19 cellular contexts compared by ENCODE assay signal in the genomic region with DNA sequence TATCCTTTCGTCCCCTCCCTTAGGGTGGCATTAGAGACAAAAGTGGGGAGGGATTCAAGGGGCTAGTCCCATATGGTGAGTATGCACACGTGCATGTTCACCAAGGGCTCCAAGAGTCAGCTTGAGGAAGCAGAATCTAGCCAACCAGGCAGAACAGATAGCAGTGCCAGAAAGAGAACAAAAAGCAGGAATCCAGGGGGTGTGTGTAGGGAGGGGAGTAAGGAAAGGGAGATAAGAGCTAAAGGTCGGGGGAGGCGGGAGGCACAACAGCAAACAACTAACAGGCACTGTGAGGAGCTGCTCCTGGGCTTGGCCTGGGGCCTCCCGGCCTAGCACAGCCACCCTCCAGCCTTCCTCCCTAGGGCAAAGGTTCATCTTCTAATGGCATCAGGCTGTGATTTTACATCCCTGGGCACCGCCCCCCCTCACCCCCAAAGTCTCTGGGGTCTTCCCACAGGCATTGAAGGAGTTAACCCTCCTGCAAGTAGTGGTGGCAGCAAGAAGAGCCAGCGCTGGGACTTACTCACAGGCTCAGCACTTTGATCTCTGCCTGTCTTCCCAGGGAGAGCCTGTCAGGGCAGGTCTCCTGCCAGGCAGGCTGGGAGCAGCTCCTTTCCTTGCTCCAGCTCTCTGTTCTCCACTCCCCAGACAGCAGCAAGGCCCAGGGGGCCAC. TPM values are rescaled to one million over a fixed set of nuclear protein-coding genes. Genes with fewer than 3 reads are reported as not detected.
DNase-seq lines count a peak whose midpoint lies in the region; ATAC-seq, FAIRE-seq and TF ChIP-seq lines count a peak whose summit lies in the region.
"Had no signal": no experiment of that assay in that cellular context is flagged by ENCODE, and none has a peak within 500 bp of the region (broad histone marks: within the 10 kb centered on the region; RNA-seq: fewer than 3 reads in every experiment).

No MANE protein-coding gene starts in this region.

- H3K36me3 Mint-ChIP-seq in activated T-helper 17 cell treated with anti-CD3 and anti-CD28 coated beads, Interleukin-2, amount 50 U/mL, for 72 hours (ENCODE audit: low read depth): no peaks in the 10 kb centered on the region
- peaks cover 5% of the 10 kb centered on the region for H3K36me3 Mint-ChIP-seq in progenitor cell of endocrine pancreas (ENCODE audit: insufficient read depth)
- H3K36me3 Mint-ChIP-seq in activated T-helper 2 cell treated with anti-CD3 and anti-CD28 coated beads, Interferon-gamma antibody, Interleukin-2, Interleukin-4, amounts not matched to agents 10 μg/mL and 5 μg/mL and 100 μg/mL, durations not matched to agents 14 hours and 24 hours and 36 hours (ENCODE audit: low read depth): peaks cover 26% of the 10 kb centered on the region
- H3K36me3 Mint-ChIP-seq: brain had no signal

- DNase-seq in HPDE6-E6E7 (ENCODE audit: extremely low spot score) (peak; percentile 83), keratinocyte (ENCODE audit: low read depth, low spot score) (no peak), progenitor cell of endocrine pancreas (ENCODE audit: low spot score, unreplicated experiment) (no peak), NCI-H2171 (lab: John Stamatoyannopoulos, UW) (no peak), psoas muscle (no peak)
- no peak for DNase-seq in activated T-helper 2 cell treated with anti-CD3 and anti-CD28 coated beads, Interferon-gamma antibody, Interleukin-2, Interleukin-4, amounts not matched to agents 10 μg/mL and 5 μg/mL and 100 μg/mL, durations not matched to agents 14 hours and 24 hours and 36 hours (ENCODE audit: low spot score)
- DNase-seq: activated CD4-positive, alpha-beta memory T cell treated with anti-CD3 and anti-CD28 coated beads, Interleukin-2, amount 10 ng/mL, durations not matched to agents 7 days and 5 days; activated gamma-delta T cell; C1 segment of cervical spinal cord; DND-41; effector memory CD4-positive, alpha-beta T cell; MG63; NCI-H2107; SJCRH30; thyroid gland had no signal

- H3K4me1 Mint-ChIP-seq in activated T-helper 17 cell treated with anti-CD3 and anti-CD28 coated beads, Interleukin-2, amount 50 U/mL, for 72 hours: no peaks in the 10 kb centered on the region
- H3K4me1 Mint-ChIP-seq in progenitor cell of endocrine pancreas (ENCODE audit: low read depth): peaks cover 27% of the 10 kb centered on the region
- peaks cover 1% of the 10 kb centered on the region for H3K4me1 Mint-ChIP-seq in activated T-helper 2 cell treated with anti-CD3 and anti-CD28 coated beads, Interferon-gamma antibody, Interleukin-2, Interleukin-4, amounts not matched to agents 10 μg/mL and 5 μg/mL and 100 μg/mL, durations not matched to agents 14 hours and 24 hours and 36 hours (ENCODE audit: low read depth)
- H3K4me1 Mint-ChIP-seq: brain had no signal

- no peak for ATAC-seq in activated T-helper 17 cell treated with anti-CD3 and anti-CD28 coated beads, Interleukin-2, amount 50 U/mL, for 72 hours (replicated peaks)
- ATAC-seq in GM18907 (IDR thresholded peaks at IDR 0.05; ENCODE audit: unreplicated experiment) (no peak), psoas muscle (no peak)

- TF ChIP-seq CTCF in keratinocyte (optimal IDR thresholded peaks at IDR 0.05 in 1 of 3, IDR thresholded peaks at IDR 0.05 in 1 of 3, conservative IDR thresholded peaks at IDR 0.05 in 1 of 3; ENCODE audit: extremely low read depth in 1 of 3, insufficient read depth in 2 of 3, low read length in 3 of 3): no peak
- no peak for TF ChIP-seq CTCF in progenitor cell of endocrine pancreas (IDR thresholded peaks at IDR 0.05; ENCODE audit: unreplicated experiment)
- TF ChIP-seq CTCF in psoas muscle (IDR thresholded peaks at IDR 0.05): no peak

- peak overlapping the region; percentile 73 for H3K4me2 ChIP-seq in keratinocyte (ENCODE audit: control insufficient read depth, extremely low read depth, insufficient read depth, low read depth, low read length)

- intact Hi-C loops in activated T-helper 2 cell treated with anti-CD3 and anti-CD28 coated beads, Interferon-gamma antibody, Interleukin-2, Interleukin-4, amounts not matched to agents 10 μg/mL and 5 μg/mL and 100 μg/mL, durations not matched to agents 14 hours and 24 hours and 36 hours (cut with micrococcal nuclease): no loop called here
- intact Hi-C loops in psoas muscle (cut with DNase I): no loop called here

- H2AFZ ChIP-seq in keratinocyte (ENCODE audit: control insufficient read depth, low read length): no peak overlapping the region

- peak overlapping the region; percentile 10 for H3K27ac Mint-ChIP-seq in activated T-helper 17 cell treated with anti-CD3 and anti-CD28 coated beads, Interleukin-2, amount 50 U/mL, for 72 hours
- H3K27ac Mint-ChIP-seq in progenitor cell of endocrine pancreas: peak overlapping the region; percentile 76
- H3K27ac Mint-ChIP-seq in activated T-helper 2 cell treated with anti-CD3 and anti-CD28 coated beads, Interferon-gamma antibody, Interleukin-2, Interleukin-4, amounts not matched to agents 10 μg/mL and 5 μg/mL and 100 μg/mL, durations not matched to agents 14 hours and 24 hours and 36 hours: no peak overlapping the region
- H3K27ac Mint-ChIP-seq: activated CD4-positive, alpha-beta memory T cell treated with anti-CD3 and anti-CD28 coated beads, Interleukin-2, amount 10 ng/mL, durations not matched to agents 7 days and 5 days had no signal

- peaks cover 5% of the 10 kb centered on the region for H4K20me1 ChIP-seq in keratinocyte (ENCODE audit: control insufficient read depth, extremely low read depth, insufficient read depth, low read length)

- dilution Hi-C loops in keratinocyte (cut with MboI; ENCODE audit: extremely low pct_ligation_motif_present, low sequenced_read_pairs): no loop called here

- H3K4me3 ChIP-seq in keratinocyte (ENCODE audit: control insufficient read depth in 2 of 3, extremely low read depth in 1 of 3, insufficient read depth in 2 of 3, low read depth in 1 of 3, low read length in 3 of 3): peak overlapping the region in 2 of 3 experiments; percentile 27 to 31
- no peak overlapping the region for H3K4me3 ChIP-seq in psoas muscle
- H3K4me3 ChIP-seq: MG63, SJCRH30, thyroid gland had no signal

- peaks cover 4% of the 10 kb centered on the region for H3K9me1 ChIP-seq in keratinocyte (ENCODE audit: control insufficient read depth, extremely low read depth, insufficient read depth, low read length)

- H3K27me3 Mint-ChIP-seq in activated T-helper 17 cell treated with anti-CD3 and anti-CD28 coated beads, Interleukin-2, amount 50 U/mL, for 72 hours: no peaks in the 10 kb centered on the region
- no peaks in the 10 kb centered on the region for H3K27me3 Mint-ChIP-seq in progenitor cell of endocrine pancreas
- no peaks in the 10 kb centered on the region for H3K27me3 Mint-ChIP-seq in activated T-helper 2 cell treated with anti-CD3 and anti-CD28 coated beads, Interferon-gamma antibody, Interleukin-2, Interleukin-4, amounts not matched to agents 10 μg/mL and 5 μg/mL and 100 μg/mL, durations not matched to agents 14 hours and 24 hours and 36 hours (ENCODE audit: low read depth)
- H3K27me3 Mint-ChIP-seq: activated CD4-positive, alpha-beta memory T cell treated with anti-CD3 and anti-CD28 coated beads, Interleukin-2, amount 10 ng/mL, durations not matched to agents 7 days and 5 days had no signal

- peak; percentile 70 for FAIRE-seq in keratinocyte (lab: Jason Lieb, UNC)
- FAIRE-seq: frontal cortex had no signal

- peaks cover 30% of the 10 kb centered on the region for H3K4me1 ChIP-seq in keratinocyte (ENCODE audit: control insufficient read depth, extremely low read depth, insufficient read depth, low read length)
- no peaks in the 10 kb centered on the region for H3K4me1 ChIP-seq in psoas muscle
- H3K4me1 ChIP-seq: SJCRH30, thyroid gland had no signal

- no peaks in the 10 kb centered on the region for H3K9me3 Mint-ChIP-seq in activated T-helper 17 cell treated with anti-CD3 and anti-CD28 coated beads, Interleukin-2, amount 50 U/mL, for 72 hours
- H3K9me3 Mint-ChIP-seq in progenitor cell of endocrine pancreas (ENCODE audit: low read depth): no peaks in the 10 kb centered on the region
- no peaks in the 10 kb centered on the region for H3K9me3 Mint-ChIP-seq in activated T-helper 2 cell treated with anti-CD3 and anti-CD28 coated beads, Interferon-gamma antibody, Interleukin-2, Interleukin-4, amounts not matched to agents 10 μg/mL and 5 μg/mL and 100 μg/mL, durations not matched to agents 14 hours and 24 hours and 36 hours
- H3K9me3 Mint-ChIP-seq: activated CD4-positive, alpha-beta memory T cell treated with anti-CD3 and anti-CD28 coated beads, Interleukin-2, amount 10 ng/mL, durations not matched to agents 7 days and 5 days; brain had no signal

- H3K27ac ChIP-seq in keratinocyte (ENCODE audit: control insufficient read depth, insufficient read depth, low read length) (peak overlapping the region; percentile 44), psoas muscle (no peak overlapping the region)
- H3K27ac ChIP-seq: SJCRH30, thyroid gland had no signal

- H3K9ac ChIP-seq in keratinocyte (ENCODE audit: control insufficient read depth, extremely low read depth, insufficient read depth, low read length): peak overlapping the region; percentile 25

- peaks cover 20% of the 10 kb centered on the region for H3K79me2 ChIP-seq in keratinocyte (ENCODE audit: control insufficient read depth, insufficient read depth, low read length)

- H3K9me3 ChIP-seq in keratinocyte (ENCODE audit: control insufficient read depth, low read depth, low read length) (no peaks in the 10 kb centered on the region), psoas muscle (no peaks in the 10 kb centered on the region)
- H3K9me3 ChIP-seq: MG63, SJCRH30, thyroid gland had no signal

- no peaks in the 10 kb centered on the region for H3K27me3 ChIP-seq in keratinocyte (ENCODE audit: control insufficient read depth, extremely low read depth, insufficient read depth, low read length)
- H3K27me3 ChIP-seq in psoas muscle (ENCODE audit: insufficient read depth in 3 of 3, low read length in 2 of 3): no peaks in the 10 kb centered on the region
- H3K27me3 ChIP-seq: MG63, thyroid gland had no signal

- no peak overlapping the region for H3K4me3 Mint-ChIP-seq in activated T-helper 17 cell treated with anti-CD3 and anti-CD28 coated beads, Interleukin-2, amount 50 U/mL, for 72 hours
- peak overlapping the region; percentile 23 for H3K4me3 Mint-ChIP-seq in progenitor cell of endocrine pancreas (ENCODE audit: low read depth)
- no peak overlapping the region for H3K4me3 Mint-ChIP-seq in activated T-helper 2 cell treated with anti-CD3 and anti-CD28 coated beads, Interferon-gamma antibody, Interleukin-2, Interleukin-4, amounts not matched to agents 10 μg/mL and 5 μg/mL and 100 μg/mL, durations not matched to agents 14 hours and 24 hours and 36 hours (ENCODE audit: low read depth)
- H3K4me3 Mint-ChIP-seq: activated CD4-positive, alpha-beta memory T cell treated with anti-CD3 and anti-CD28 coated beads, Interleukin-2, amount 10 ng/mL, durations not matched to agents 7 days and 5 days; brain had no signal

- 43 to 58% (median 57%) methylated on average over 7 of the region's 7 CpGs for WGBS in psoas muscle, 3 donors

- peaks cover 29 to 53% of the 10 kb centered on the region in 2 experiments for H3K36me3 ChIP-seq in keratinocyte (ENCODE audit: control insufficient read depth in 2 of 2, extremely low read depth in 1 of 2, insufficient read depth in 2 of 2, low read length in 2 of 2)
- H3K36me3 ChIP-seq in psoas muscle (ENCODE audit: insufficient read depth in 1 of 2, low read depth in 1 of 2): no peaks in the 10 kb centered on the region
- H3K36me3 ChIP-seq: MG63, SJCRH30, thyroid gland had no signal

RNA-seq across cellular contexts. Expression of gene SUPT4H1, which starts 12.4 kb away (rescaled TPM):
- total RNA-seq in activated T-helper 17 cell treated with anti-CD3 and anti-CD28 coated beads, Interleukin-2, amount 50 U/mL, for 72 hours: 100 to 1,000 TPM; 117 to 147 TPM
- polyA plus RNA-seq in keratinocyte (107 to 206 TPM (median 161 TPM) in 3 replicates), psoas muscle (10 to 100 TPM; 56.6 to 86.8 (median 71.3) TPM)
- polyA plus RNA-seq in keratinocyte (2011; ENCODE audit: low read depth): 113 TPM
- 99.9 and 137 TPM in 2 replicates for polyA plus RNA-seq in keratinocyte (2011; cell fraction: cytosol; rRNA removed)
- polyA plus RNA-seq in keratinocyte (2011; cell fraction: nucleus; rRNA removed): 65.9 and 75.0 TPM in 2 replicates
- 90.7 and 125 TPM in 2 replicates for polyA plus RNA-seq in keratinocyte (2012; ENCODE audit: low replicate concordance)
- 28.7 to 77.6 TPM (median 57.7 TPM) in 3 replicates for polyA minus RNA-seq in keratinocyte
- 36.6 TPM for polyA minus RNA-seq in keratinocyte (2011; cell fraction: cytosol; rRNA and poly(A)+ RNA removed)
- polyA minus RNA-seq in keratinocyte (2011; cell fraction: nucleus; rRNA and poly(A)+ RNA removed): 11.6 and 18.3 TPM in 2 replicates
- total RNA-seq in progenitor cell of endocrine pancreas (89.6 and 95.7 TPM in 2 replicates), psoas muscle (10 to 100 TPM; 52.1 to 58.9 (median 56.2) TPM)
- total RNA-seq in activated T-helper 2 cell treated with anti-CD3 and anti-CD28 coated beads, Interferon-gamma antibody, Interleukin-2, Interleukin-4, amounts not matched to agents 10 μg/mL and 5 μg/mL and 100 μg/mL, durations not matched to agents 14 hours and 24 hours and 36 hours: 153 and 160 TPM in 2 replicates

RNA-seq across cellular contexts. Expression of gene TSPOAP1, which starts 35.8 kb away (rescaled TPM):
- total RNA-seq in activated T-helper 17 cell treated with anti-CD3 and anti-CD28 coated beads, Interleukin-2, amount 50 U/mL, for 72 hours: 100 to 1,000 TPM in 1 of 2 donors, 10 to 100 TPM in 1; 97.2 to 107 TPM
- polyA plus RNA-seq in keratinocyte: 0.02 to 0.10 TPM (median 0.04 TPM) in 3 replicates
- polyA plus RNA-seq in keratinocyte (2011; ENCODE audit: low read depth): not detected
- not detected in 2 replicates for polyA plus RNA-seq in keratinocyte (2011; cell fraction: cytosol; rRNA removed)
- 0.22 and 0.36 TPM in 2 replicates for polyA plus RNA-seq in keratinocyte (2011; cell fraction: nucleus; rRNA removed)
- 0.10 TPM in 1 of 2 replicates, not detected in the other for polyA plus RNA-seq in keratinocyte (2012; ENCODE audit: low replicate concordance)
- polyA minus RNA-seq in keratinocyte: 0.22 TPM in 1 of 3 replicates, not detected in the others
- polyA minus RNA-seq in keratinocyte (2011; cell fraction: cytosol; rRNA and poly(A)+ RNA removed): not detected
- polyA minus RNA-seq in keratinocyte (2011; cell fraction: nucleus; rRNA and poly(A)+ RNA removed): not detected in 2 replicates
- 101 and 105 TPM in 2 replicates for total RNA-seq in progenitor cell of endocrine pancreas
- total RNA-seq in activated T-helper 2 cell treated with anti-CD3 and anti-CD28 coated beads, Interferon-gamma antibody, Interleukin-2, Interleukin-4, amounts not matched to agents 10 μg/mL and 5 μg/mL and 100 μg/mL, durations not matched to agents 14 hours and 24 hours and 36 hours: 21.9 and 22.3 TPM in 2 replicates
- total RNA-seq in psoas muscle: 1 to 10 TPM; 2.3 to 6.6 (median 4.4) TPM
- 1 to 10 TPM in 2 of 3 donors, under 1 TPM in 1; 0.40 to 2.1 (median 1.2) TPM for polyA plus RNA-seq in psoas muscle

RNA-seq across cellular contexts. Expression of gene RNF43, which starts 52.9 kb away (rescaled TPM):
- under 1 TPM; 0.71 to 0.85 TPM for total RNA-seq in activated T-helper 17 cell treated with anti-CD3 and anti-CD28 coated beads, Interleukin-2, amount 50 U/mL, for 72 hours
- polyA plus RNA-seq in keratinocyte (5.3 to 16.4 TPM (median 15.0 TPM) in 3 replicates), psoas muscle (under 1 TPM in 2 of 3 donors, not detected in 1; 0.03 to 0.25 TPM)
- 6.5 TPM for polyA plus RNA-seq in keratinocyte (2011; ENCODE audit: low read depth)
- polyA plus RNA-seq in keratinocyte (2011; cell fraction: cytosol; rRNA removed): 7.6 and 9.6 TPM in 2 replicates
- 36.2 and 39.0 TPM in 2 replicates for polyA plus RNA-seq in keratinocyte (2011; cell fraction: nucleus; rRNA removed)
- polyA plus RNA-seq in keratinocyte (2012; ENCODE audit: low replicate concordance): 8.3 and 16.0 TPM in 2 replicates
- 8.0 to 23.8 TPM (median 16.6 TPM) in 3 replicates for polyA minus RNA-seq in keratinocyte
- polyA minus RNA-seq in keratinocyte (2011; cell fraction: cytosol; rRNA and poly(A)+ RNA removed): 2.7 TPM
- 21.7 and 32.8 TPM in 2 replicates for polyA minus RNA-seq in keratinocyte (2011; cell fraction: nucleus; rRNA and poly(A)+ RNA removed)
- total RNA-seq in progenitor cell of endocrine pancreas (18.7 and 19.2 TPM in 2 replicates), psoas muscle (under 1 TPM in 2 of 4 donors, not detected in 2; 0.04 to 0.07 TPM)
- 20.5 and 23.9 TPM in 2 replicates for total RNA-seq in activated T-helper 2 cell treated with anti-CD3 and anti-CD28 coated beads, Interferon-gamma antibody, Interleukin-2, Interleukin-4, amounts not matched to agents 10 μg/mL and 5 μg/mL and 100 μg/mL, durations not matched to agents 14 hours and 24 hours and 36 hours
- total RNA-seq: activated CD4-positive, alpha-beta memory T cell treated with anti-CD3 and anti-CD28 coated beads, Interleukin-2, amount 10 ng/mL, durations not matched to agents 7 days and 5 days; SJCRH30 had no signal

Comparison
In these comparisons a context has a peak if more than half of its experiments do, and no peak if none do; other contexts are left out.
1. RNA of gene RNF43, which starts 52.9 kb away (total RNA-seq): 20.5 to 23.9 TPM in activated T-helper 2 cell treated with anti-CD3 and anti-CD28 coated beads, Interferon-gamma antibody, Interleukin-2, Interleukin-4, amounts not matched to agents 10 μg/mL and 5 μg/mL and 100 μg/mL, durations not matched to agents 14 hours and 24 hours and 36 hours and 18.7 to 19.2 TPM in progenitor cell of endocrine pancreas; 0.71 to 0.85 TPM in activated T-helper 17 cell treated with anti-CD3 and anti-CD28 coated beads, Interleukin-2, amount 50 U/mL, for 72 hours and 0.04 to 0.07 TPM in psoas muscle; every median in the first group is over 10 times any median in the second.